Comparison of ENCODE assay signal across 1 cellular context in genomic region chr6:167686204-167686893, GRCh38.
TF ChIP-seq lines count a peak whose summit lies in the region.

No MANE protein-coding gene starts in this region.

TF ChIP-seq in HepG2, 621 proteins besides CTCF, POLR2A, EP300 and RAD21 (continued from another document):
- TF ChIP-seq DMTF1 (CRISPR knock-in tag; IDR thresholded peaks at IDR 0.05), result 0 out of 2 replicates have a peak, but pooled peaks have one; percentile 52
- TF ChIP-seq ZBTB26 (CRISPR knock-in tag; IDR thresholded peaks at IDR 0.05; ENCODE audit: borderline replicate concordance), result no peak
- no peak for TF ChIP-seq ZNF124 (CRISPR knock-in tag; IDR thresholded peaks at IDR 0.05)
- 0 out of 2 replicates have a peak, but pooled peaks have one; percentile 52 for TF ChIP-seq GTF3A (CRISPR knock-in tag; conservative IDR thresholded peaks at IDR 0.05)
- TF ChIP-seq CSRNP2 (CRISPR knock-in tag; conservative IDR thresholded peaks at IDR 0.05; ENCODE audit: low read depth), result no peak
- TF ChIP-seq ZNF614 (CRISPR knock-in tag; IDR thresholded peaks at IDR 0.05; ENCODE audit: borderline replicate concordance), result no peak
- peak; percentile 26; the same call in 1 of the 2 replicates for TF ChIP-seq FOXP1 (IDR thresholded peaks at IDR 0.05)
- TF ChIP-seq FOXP1 (CRISPR knock-in tag; IDR thresholded peaks at IDR 0.05), result no peak
- peak; percentile 83; the same call in 1 of the 2 replicates for TF ChIP-seq NFIB (CRISPR knock-in tag; IDR thresholded peaks at IDR 0.05; ENCODE audit: borderline replicate concordance)
- TF ChIP-seq ZNF451 (CRISPR knock-in tag; IDR thresholded peaks at IDR 0.05), result peak; percentile 55; the same call in 1 of the 2 replicates
- 0 out of 2 replicates have a peak, but pooled peaks have one; percentile 51 for TF ChIP-seq ZNF251 (CRISPR knock-in tag; IDR thresholded peaks at IDR 0.05)
- peak; percentile 96 for TF ChIP-seq MNT (IDR thresholded peaks at IDR 0.05)
